Comparison of ENCODE assay signal across 8 cellular contexts in the genomic region with DNA sequence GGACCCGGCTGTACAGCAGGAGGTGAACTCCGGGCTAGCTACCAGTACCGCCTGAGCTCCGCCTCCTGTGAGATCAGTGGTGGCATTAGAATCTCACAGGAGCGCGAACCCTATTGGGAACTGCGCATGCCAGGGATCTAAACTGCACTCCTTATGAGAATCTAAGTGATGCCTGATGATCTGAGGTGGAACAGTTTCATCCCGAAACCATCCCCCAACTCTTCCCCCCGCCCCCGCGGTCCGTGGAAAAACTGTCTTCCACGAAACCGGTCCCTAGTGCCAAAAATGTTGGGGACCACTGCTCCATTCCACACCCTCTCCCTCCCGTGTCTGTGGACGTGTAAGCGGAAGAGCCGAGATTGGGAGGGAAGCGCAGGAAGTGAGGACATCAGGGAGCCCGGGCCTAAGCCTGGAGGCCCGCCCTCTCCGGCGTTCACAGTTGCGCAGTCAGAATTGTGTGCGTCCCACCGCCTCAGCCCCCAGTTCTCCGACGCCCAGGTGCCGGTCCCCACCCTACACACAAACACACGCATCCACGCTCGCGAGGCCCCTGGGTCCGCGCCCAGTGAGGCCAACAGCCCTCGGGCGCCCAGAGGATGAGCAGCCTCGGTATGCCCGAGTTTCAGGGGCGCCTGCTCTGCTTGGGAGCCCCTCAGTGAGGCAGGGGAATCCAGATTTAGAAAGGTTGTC. TPM values are rescaled to one million over a fixed set of nuclear protein-coding genes. Genes with fewer than 3 reads are reported as not detected.
DNase-seq lines count a peak whose midpoint lies in the region; ATAC-seq and TF ChIP-seq lines count a peak whose summit lies in the region.

No MANE protein-coding gene starts in this region.

- peak overlapping the region; percentile 97 for H3K9ac ChIP-seq in SK-N-SH

- CTCF ChIA-PET in SK-N-SH (lab: Yijun Ruan, JAX): interaction anchor here (0.9 to 5.5 kb wide), 8 partner anchors 9 to 288 kb away, joined by 3 to 25 read pairs (median 4); no protein-coding TSS in a partner anchor

- H3K27ac Mint-ChIP-seq in activated naive CD8-positive, alpha-beta T cell treated with anti-CD3 and anti-CD28 coated beads, Interleukin-2, amount 10 ng/mL, durations not matched to agents 7 days and 5 days: no peak overlapping the region

- TF ChIP-seq EP300 in SK-N-SH (IDR thresholded peaks at IDR 0.05; ENCODE audit: borderline replicate concordance in 1 of 2, low read depth in 1 of 2, low read length in 1 of 2) (no peak), transverse colon (IDR thresholded peaks at IDR 0.05; ENCODE audit: low read depth) (no peak)

- peaks cover 30% of the 10 kb centered on the region for H3K4me1 Mint-ChIP-seq in activated naive CD8-positive, alpha-beta T cell treated with anti-CD3 and anti-CD28 coated beads, Interleukin-2, amount 10 ng/mL, durations not matched to agents 7 days and 5 days

- H3K79me2 ChIP-seq in SK-N-SH (ENCODE audit: insufficient read depth): no peaks in the 10 kb centered on the region

- peaks cover 39% of the 10 kb centered on the region for H3F3A ChIP-seq in SK-N-SH (replicated peaks; ENCODE audit: insufficient read depth)

- H3K27me3 ChIP-seq in H7 (ENCODE audit: control insufficient read depth, insufficient read depth, low read length) (no peaks in the 10 kb centered on the region), SK-N-SH (ENCODE audit: insufficient read depth) (peaks cover 2% of the 10 kb centered on the region; the same call in 1 of the 2 replicates), transverse colon (no peaks in the 10 kb centered on the region)

- H3K4me3 ChIP-seq in H7 (ENCODE audit: insufficient read depth, low read depth, low read length) (peak overlapping the region; percentile 97), SK-N-SH (ENCODE audit: low read depth in 2 of 2, low read length in 1 of 2) (peak overlapping the region; percentile 93 to 97), transverse colon (peak overlapping the region; percentile 61 to 87 (median 69))

- DNase-seq in G401 (ENCODE audit: low spot score): peak; percentile 98
- peak; percentile 85 for DNase-seq in H7
- peak; percentile 92 for DNase-seq in M059J (ENCODE audit: low read depth)
- peak; percentile 85 for DNase-seq in SK-N-SH
- DNase-seq in activated naive CD8-positive, alpha-beta T cell treated with anti-CD3 and anti-CD28 coated beads, Interleukin-2, amount 10 ng/mL, durations not matched to agents 7 days and 5 days: peak; percentile 79
- peak; percentile 94 for DNase-seq in cardiac septum (ENCODE audit: low spot score)
- peak; percentile 98 for DNase-seq in pons (ENCODE audit: low spot score)
- DNase-seq in transverse colon: peak; percentile 88

- H3K27ac ChIP-seq in SK-N-SH (ENCODE audit: low read depth in 2 of 2, low read length in 1 of 2) (peak overlapping the region; percentile 94 to 98), transverse colon (peak overlapping the region; percentile 99 to 100 (median 100))

- no peaks in the 10 kb centered on the region for H4K20me1 ChIP-seq in SK-N-SH (ENCODE audit: insufficient read depth)

- TF ChIP-seq CTCF in SK-N-SH (IDR thresholded peaks at IDR 0.05): no peak; the same call in 1 of the 2 replicates
- TF ChIP-seq CTCF in transverse colon (IDR thresholded peaks at IDR 0.05): no peak

- H3K4me1 ChIP-seq in SK-N-SH (ENCODE audit: control insufficient read depth in 1 of 2, insufficient read depth in 2 of 2, low read depth in 1 of 2, low read length in 1 of 2) (peaks cover 5 to 26% of the 10 kb centered on the region in 2 experiments; a peak in 3 of 4 replicates), transverse colon (peaks cover 17 to 51% (median 35%) of the 10 kb centered on the region in 4 donors)

- H3K4me2 ChIP-seq in SK-N-SH: peak overlapping the region; percentile 97

- peak; percentile 63 for ATAC-seq in activated naive CD8-positive, alpha-beta T cell treated with anti-CD3 and anti-CD28 coated beads, Interleukin-2, amount 10 ng/mL, durations not matched to agents 7 days and 5 days (ENCODE audit: low read depth)

- peak; percentile 95 for TF ChIP-seq POLR2A in transverse colon (IDR thresholded peaks at IDR 0.05)

- H3K9me3 Mint-ChIP-seq in activated naive CD8-positive, alpha-beta T cell treated with anti-CD3 and anti-CD28 coated beads, Interleukin-2, amount 10 ng/mL, durations not matched to agents 7 days and 5 days: no peaks in the 10 kb centered on the region

- TF ChIP-seq RAD21 in SK-N-SH (IDR thresholded peaks at IDR 0.05; ENCODE audit: low read length): no peak

- WGBS in SK-N-SH (ENCODE audit: low lambda C conversion rate): under 1% methylated on average over 31 of the region's 40 CpGs
- 1% methylated on average over 39 of the region's 40 CpGs; no CpG with 5 or more reads in 1 of the 2 donors for WGBS in transverse colon (ENCODE audit: low coverage in 1 of 2), 2 donors

- no peaks in the 10 kb centered on the region for H3K9me2 ChIP-seq in SK-N-SH

- H2AFZ ChIP-seq in SK-N-SH (ENCODE audit: low read depth): peak overlapping the region; percentile 97

- peaks cover 4% of the 10 kb centered on the region for H3K27me3 Mint-ChIP-seq in activated naive CD8-positive, alpha-beta T cell treated with anti-CD3 and anti-CD28 coated beads, Interleukin-2, amount 10 ng/mL, durations not matched to agents 7 days and 5 days

- H3K4me3 Mint-ChIP-seq in activated naive CD8-positive, alpha-beta T cell treated with anti-CD3 and anti-CD28 coated beads, Interleukin-2, amount 10 ng/mL, durations not matched to agents 7 days and 5 days: no peak overlapping the region

- no peaks in the 10 kb centered on the region for H3K9me3 ChIP-seq in SK-N-SH
- no peaks in the 10 kb centered on the region for H3K9me3 ChIP-seq in transverse colon

- H3K36me3 Mint-ChIP-seq in activated naive CD8-positive, alpha-beta T cell treated with anti-CD3 and anti-CD28 coated beads, Interleukin-2, amount 10 ng/mL, durations not matched to agents 7 days and 5 days: no peaks in the 10 kb centered on the region

- in situ Hi-C loops in G401 (cut with HindIII; ENCODE audit: low sequenced_read_pairs): no loop called here
- in situ Hi-C loops in transverse colon (cut with MboI; ENCODE audit: low pct_ligation_motif_present in 1 of 4, low pct_unique_long_range_greater_than_20kb in 1 of 4, low sequenced_read_pairs in 3 of 4): loop anchor here in 3 of 4 donors (10.0 to 25.0 kb wide), 6 partner anchors 68 to 358 kb away; a partner anchor contains a TSS

- POLR2A ChIA-PET in SK-N-SH (lab: Yijun Ruan, JAX): interaction anchor here (1.1 to 1.6 kb wide), 2 partner anchors 227 to 340 kb away, joined by 3 to 4 read pairs; a partner anchor contains a TSS
- POLR2A ChIA-PET in activated naive CD8-positive, alpha-beta T cell treated with anti-CD3 and anti-CD28 coated beads, Interleukin-2, amount 10 ng/mL, durations not matched to agents 7 days and 5 days (lab: Charles Lee): interaction anchor here (0.5 to 2.6 kb wide), 13 partner anchors 13 to 341 kb away, joined by 3 to 16 read pairs (median 4); a partner anchor contains a TSS

- H3K36me3 ChIP-seq in H7 (replicated peaks; ENCODE audit: control insufficient read depth, insufficient read depth, low read length): no peaks in the 10 kb centered on the region
- no peaks in the 10 kb centered on the region for H3K36me3 ChIP-seq in SK-N-SH (replicated peaks in 1 of 2; ENCODE audit: control insufficient read depth in 1 of 2, insufficient read depth in 2 of 2, low read length in 1 of 2)
- H3K36me3 ChIP-seq in transverse colon: no peaks in the 10 kb centered on the region

- intact Hi-C loops in cardiac septum (cut with DNase I): loop anchor here (1.0 to 10.0 kb wide), 7 partner anchors 50 to 420 kb away; a partner anchor contains a TSS
- intact Hi-C loops in transverse colon (cut with DNase I; ENCODE audit: low total_unique reads): loop anchor here (2.0 to 5.0 kb wide), 3 partner anchors 70 to 875 kb away; a partner anchor contains a TSS

TF ChIP-seq in SK-N-SH, 30 proteins besides CTCF, POLR2A, EP300 and RAD21 (continues in another document):
- TF ChIP-seq MEF2A (IDR thresholded peaks at IDR 0.05; ENCODE audit: borderline replicate concordance, low read depth): no peak
- no peak for TF ChIP-seq JUND (IDR thresholded peaks at IDR 0.05)

RNA-seq across cellular contexts. Expression of a gene that starts 1.8 kb away (rescaled TPM):
- total RNA-seq in G401 (2014; rRNA removed; shearing (Covaris generic)): 2.2 and 3.2 TPM in 2 replicates
- total RNA-seq in H7 (2014; rRNA removed; shearing (Covaris generic)): 15.8 and 20.5 TPM in 2 replicates
- total RNA-seq in M059J (2014; rRNA removed; shearing (Covaris generic)): 12.1 and 13.3 TPM in 2 replicates
- 11.6 and 12.4 TPM in 2 replicates for polyA plus RNA-seq in SK-N-SH (2012; rRNA removed)
- polyA plus RNA-seq in SK-N-SH (2012; cell fraction: cytosol; rRNA removed): 7.3 and 10.8 TPM in 2 replicates
- polyA plus RNA-seq in SK-N-SH (2012; cell fraction: nucleus; rRNA removed): 4.0 and 6.2 TPM in 2 replicates
- 1 to 10 TPM in 1 of 2 experiments, under 1 TPM in 1; 0.62 to 1.0 TPM for total RNA-seq in activated naive CD8-positive, alpha-beta T cell treated with anti-CD3 and anti-CD28 coated beads, Interleukin-2, amount 10 ng/mL, durations not matched to agents 7 days and 5 days
- 5.6 TPM for total RNA-seq in cardiac septum
- 10 to 100 TPM; 24.7 to 78.9 (median 76.5) TPM for total RNA-seq in transverse colon

RNA-seq across cellular contexts. Expression of a gene that starts 6.0 kb away (rescaled TPM):
- 3.4 and 7.1 TPM in 2 replicates for total RNA-seq in G401 (2014; rRNA removed; shearing (Covaris generic))
- total RNA-seq in H7 (2014; rRNA removed; shearing (Covaris generic)): 19.4 and 23.5 TPM in 2 replicates
- total RNA-seq in M059J (2014; rRNA removed; shearing (Covaris generic)): 2.8 and 3.0 TPM in 2 replicates
- 3.6 and 3.9 TPM in 2 replicates for polyA plus RNA-seq in SK-N-SH (2012; rRNA removed)
- 3.6 and 4.0 TPM in 2 replicates for polyA plus RNA-seq in SK-N-SH (2012; cell fraction: cytosol; rRNA removed)
- 2.2 and 3.0 TPM in 2 replicates for polyA plus RNA-seq in SK-N-SH (2012; cell fraction: nucleus; rRNA removed)
- total RNA-seq in activated naive CD8-positive, alpha-beta T cell treated with anti-CD3 and anti-CD28 coated beads, Interleukin-2, amount 10 ng/mL, durations not matched to agents 7 days and 5 days: 1 to 10 TPM; 1.0 to 1.5 TPM
- 2.7 TPM for total RNA-seq in cardiac septum
- total RNA-seq in transverse colon: 10 to 100 TPM; 10.5 to 37.1 (median 25.7) TPM

RNA-seq across cellular contexts. Expression of a gene that starts 41.1 kb away (rescaled TPM):
- total RNA-seq in G401 (2014; rRNA removed; shearing (Covaris generic)): not detected in 2 replicates
- total RNA-seq in H7 (2014; rRNA removed; shearing (Covaris generic)): not detected in 2 replicates
- not detected in 2 replicates for total RNA-seq in M059J (2014; rRNA removed; shearing (Covaris generic))
- not detected in 2 replicates for polyA plus RNA-seq in SK-N-SH (2012; rRNA removed)
- polyA plus RNA-seq in SK-N-SH (2012; cell fraction: cytosol; rRNA removed): not detected in 2 replicates
- polyA plus RNA-seq in SK-N-SH (2012; cell fraction: nucleus; rRNA removed): not detected in 2 replicates
- not detected for total RNA-seq in activated naive CD8-positive, alpha-beta T cell treated with anti-CD3 and anti-CD28 coated beads, Interleukin-2, amount 10 ng/mL, durations not matched to agents 7 days and 5 days
- not detected for total RNA-seq in cardiac septum
- total RNA-seq in transverse colon: not detected

Comparison
In these comparisons a context has a peak if more than half of its experiments do, and no peak if none do; other contexts are left out.
1. Peak in every context shown above with its lines: DNase-seq, ATAC-seq, H3K4me3 ChIP-seq and H3K27ac ChIP-seq.